In genomic region chr12:87991483-87991882, GRCh38 we compare ENCODE assay signal across 24 cellular contexts. TPM values are rescaled to one million over a fixed set of nuclear protein-coding genes. Genes with fewer than 3 reads are reported as not detected.
A peak's percentile ranks its signal among the peaks of the same experiment; 100 is the strongest.
DNase-seq lines count a peak whose midpoint lies in the region; ATAC-seq and TF ChIP-seq lines count a peak whose summit lies in the region.
"Had no signal": no experiment of that assay in that cellular context is flagged by ENCODE, and none has a peak within 500 bp of the region (broad histone marks: within the 10 kb centered on the region; RNA-seq: fewer than 3 reads in every experiment).

No MANE protein-coding gene starts in this region.

- CTCF ChIA-PET in PC-9 (lab: Charles Lee): no interaction called here

- H4K20me1 ChIP-seq in PC-9 (ENCODE audit: insufficient read depth): no peaks in the 10 kb centered on the region

- no TSS peak for BruUV-seq in PC-9 (replicated peaks; lab: Mats Ljungman, UMichigan)

- DNase-seq in NK-92 treated with Interleukin-12 subunit alpha and Interleukin-12 subunit beta, amount 100 ng/mL, for 24 hours (lab: John Stamatoyannopoulos, UW): no peak
- DNase-seq in aorta (no peak), PC-9 (no peak), superior temporal gyrus (ENCODE audit: extremely low spot score) (no peak)
- DNase-seq: BE2C; C1 segment of cervical spinal cord; CD4-positive, CD25-positive, alpha-beta regulatory T cell; CD8-positive, alpha-beta memory T cell; COR-L47; DMS 273 treated with DMSO at 0.1 percent for 48 hours; DMS53; DND-41; EL; GM23248 had no signal

- H3K4me1 ChIP-seq in aorta (ENCODE audit: control insufficient read depth in 1 of 2, insufficient read depth in 2 of 2, low read length in 2 of 2) (no peaks in the 10 kb centered on the region), PC-9 (replicated peaks; ENCODE audit: insufficient read depth) (no peaks in the 10 kb centered on the region)

- peak; percentile 47 for ATAC-seq in GM18502 (IDR thresholded peaks at IDR 0.05; ENCODE audit: poor library complexity, unreplicated experiment)
- ATAC-seq in HG02870 (IDR thresholded peaks at IDR 0.05; ENCODE audit: unreplicated experiment): peak; percentile 45
- peak; percentile 54 for ATAC-seq in HG03565 (IDR thresholded peaks at IDR 0.05; ENCODE audit: unreplicated experiment)
- ATAC-seq in aorta (ENCODE audit: low FRiP score): no peak

- intact Hi-C loops in aorta (cut with DNase I) (no loop called here), PC-9 (cut with micrococcal nuclease; ENCODE audit: unreplicated experiment) (loop anchor here (10.0 kb wide), 1 partner anchor 127 kb away; no protein-coding TSS in a partner anchor)

- H3K79me2 ChIP-seq in PC-9 (ENCODE audit: low read depth): no peaks in the 10 kb centered on the region

- no peaks in the 10 kb centered on the region for H3K9me3 ChIP-seq in aorta (ENCODE audit: control insufficient read depth, low read length)
- H3K9me3 ChIP-seq in PC-9 (ENCODE audit: insufficient read depth, low read depth): no peaks in the 10 kb centered on the region
- H3K9me3 ChIP-seq: BE2C, HAP-1 had no signal

- H3K36me3 ChIP-seq in aorta (ENCODE audit: control insufficient read depth in 1 of 2, insufficient read depth in 2 of 2, low read length in 1 of 2) (no peaks in the 10 kb centered on the region), PC-9 (ENCODE audit: low read depth) (no peaks in the 10 kb centered on the region)
- H3K36me3 ChIP-seq: BE2C, HAP-1 had no signal

- POLR2A ChIA-PET in PC-9 (lab: Charles Lee; ENCODE audit: unreplicated experiment): no interaction called here

- H3F3A ChIP-seq in PC-9 (ENCODE audit: insufficient read depth, low read depth): no peaks in the 10 kb centered on the region

- H3K4me3 ChIP-seq in aorta (ENCODE audit: low read length in 2 of 2): no peak overlapping the region
- no peak overlapping the region for H3K4me3 ChIP-seq in PC-9
- H3K4me3 ChIP-seq: GM23248, HAP-1 had no signal

- H3K27ac ChIP-seq in aorta (ENCODE audit: low read depth in 1 of 2, low read length in 2 of 2) (no peak overlapping the region), PC-9 (no peak overlapping the region)
- H3K27ac ChIP-seq: GM23248, HL-60, KMS-11 had no signal

- H3K9me2 ChIP-seq in PC-9 (ENCODE audit: insufficient read depth): no peaks in the 10 kb centered on the region; the same call in 1 of the 2 replicates

- H2AFZ ChIP-seq in PC-9: no peak overlapping the region
- H2AFZ ChIP-seq: GM23248 had no signal

- H3K27me3 ChIP-seq in aorta (ENCODE audit: control insufficient read depth in 1 of 2, insufficient read depth in 2 of 2, low read length in 1 of 2): no peaks in the 10 kb centered on the region
- H3K27me3 ChIP-seq in PC-9 (ENCODE audit: insufficient read depth, low read depth): no peaks in the 10 kb centered on the region
- H3K27me3 ChIP-seq: BE2C had no signal

- no peak for TF ChIP-seq CTCF in PC-9 (conservative IDR thresholded peaks at IDR 0.05)

- no peak overlapping the region for H3K4me2 ChIP-seq in PC-9
- H3K4me2 ChIP-seq: KMS-11 had no signal

RNA-seq across cellular contexts. Expression of gene C12orf50, which starts 37.7 kb away (rescaled TPM):
- total RNA-seq in aorta (under 1 TPM; 0.32 to 0.48 TPM), PC-9 (2021) (not detected in 2 replicates)
- not detected for polyA plus RNA-seq in aorta
- total RNA-seq: CD8-positive, alpha-beta memory T cell; G401; GM23248; H4; HT1080; LHCN-M2 had no signal
- polyA plus RNA-seq: CD4-positive, CD25-positive, alpha-beta regulatory T cell; CD8-positive, alpha-beta memory T cell; GM23248 had no signal
